Comparison of ENCODE assay signal across 1 cellular context in genomic region chr3:155869664-155870063, GRCh38.
TF ChIP-seq lines count a peak whose summit lies in the region.

No MANE protein-coding gene starts in this region.

TF ChIP-seq in neural cell, 6 proteins besides CTCF, POLR2A, EP300 and RAD21 (continued from another document):
- no peak for TF ChIP-seq REST (IDR thresholded peaks at IDR 0.05; ENCODE audit: borderline replicate concordance)
- TF ChIP-seq TAF1 (IDR thresholded peaks at IDR 0.05; ENCODE audit: low read depth) = no peak
- TF ChIP-seq EZH2 (IDR thresholded peaks at IDR 0.05; ENCODE audit: borderline replicate concordance, insufficient read depth, low read length, poor library complexity, severe bottlenecking) = no peak
- no peak for TF ChIP-seq SMC3 (conservative IDR thresholded peaks at IDR 0.05; ENCODE audit: poor library complexity)
